ENCODE assay signal across 1 cellular context in genomic region chr5:52774005-52774410, GRCh38.
TF ChIP-seq lines count a peak whose summit lies in the region.

No MANE protein-coding gene starts in this region.

TF ChIP-seq in IMR-90, 13 proteins besides CTCF, POLR2A, EP300 and RAD21:
- no peak for TF ChIP-seq FOS (IDR thresholded peaks at IDR 0.05; ENCODE audit: low read depth, low read length)
- no peak for TF ChIP-seq RFX5 (IDR thresholded peaks at IDR 0.05; ENCODE audit: low read depth, low read length)
- TF ChIP-seq CHD1 (IDR thresholded peaks at IDR 0.05; ENCODE audit: low read depth, low read length) = no peak
- no peak for TF ChIP-seq ELK1 (IDR thresholded peaks at IDR 0.05; ENCODE audit: borderline replicate concordance, low read depth, low read length)
- no peak for TF ChIP-seq MAFK (IDR thresholded peaks at IDR 0.05; ENCODE audit: low read depth, low read length)
- TF ChIP-seq RCOR1 (IDR thresholded peaks at IDR 0.05; ENCODE audit: insufficient replicate concordance, low read length) = no peak
- no peak for TF ChIP-seq SMC3 (IDR thresholded peaks at IDR 0.05; ENCODE audit: low read depth, low read length)
- TF ChIP-seq NFE2L2 (IDR thresholded peaks at IDR 0.05; ENCODE audit: low read depth, low read length) = no peak
- TF ChIP-seq MXI1 (IDR thresholded peaks at IDR 0.05; ENCODE audit: borderline replicate concordance, low read depth, low read length) = no peak
- no peak for TF ChIP-seq USF2 (IDR thresholded peaks at IDR 0.05; ENCODE audit: low read depth, low read length)
- no peak for TF ChIP-seq BHLHE40 (IDR thresholded peaks at IDR 0.05; ENCODE audit: low read depth, low read length)
- no peak for TF ChIP-seq CEBPB (IDR thresholded peaks at IDR 0.05; ENCODE audit: low read depth, low read length)
- no peak for TF ChIP-seq MAZ (IDR thresholded peaks at IDR 0.05; ENCODE audit: borderline replicate concordance, low read depth, low read length)
